17 cellular contexts compared by ENCODE assay signal in genomic region chr10:122657255-122657654, GRCh38. TPM values are rescaled to one million over a fixed set of nuclear protein-coding genes. Genes with fewer than 3 reads are reported as not detected.
"Had no signal": no experiment of that assay in that cellular context is flagged by ENCODE, and none has a peak within 500 bp of the region (broad histone marks: within the 10 kb centered on the region; RNA-seq: fewer than 3 reads in every experiment).

No MANE protein-coding gene starts in this region.

- H3K27ac ChIP-seq: hepatocyte, psoas muscle, stomach, uterus had no signal

- H3K4me1 ChIP-seq: breast epithelium, psoas muscle, stomach, uterus had no signal

- H3K36me3 ChIP-seq: breast epithelium, stomach, uterus had no signal

- H3K4me3 ChIP-seq: breast epithelium, hepatocyte, psoas muscle, stomach, uterus had no signal

- DNase-seq: activated CD4-positive, alpha-beta T cell treated with anti-CD3 and anti-CD28 coated beads, Interleukin-2, amount 10 ng/mL, durations not matched to agents 7 days and 5 days; activated CD4-positive, CD25-positive, alpha-beta regulatory T cell; activated CD8-positive, alpha-beta memory T cell treated with anti-CD3 and anti-CD28 coated beads for 24 hours; dermis blood vessel endothelial cell; endodermal cell; erythroblast; kidney glomerular epithelial cell; psoas muscle; stimulated activated CD4-positive, alpha-beta T cell treated with anti-CD3 and anti-CD28 coated beads, Interleukin-4, amount 100 ng/mL, for 4 hours; stomach; uterus had no signal

- H3K4me2 ChIP-seq: hepatocyte had no signal

- ATAC-seq: psoas muscle had no signal

- H3K79me2 ChIP-seq: hepatocyte had no signal

- H2AFZ ChIP-seq: hepatocyte had no signal

- H3K27me3 ChIP-seq: breast epithelium, uterus had no signal

- H3K9me3 ChIP-seq: breast epithelium, psoas muscle, stomach, uterus had no signal

RNA-seq across cellular contexts. Expression of gene C10orf120, which starts 42.4 kb away (rescaled TPM):
- total RNA-seq: activated CD4-positive, alpha-beta T cell treated with anti-CD3 and anti-CD28 coated beads, Interleukin-2, amount 10 ng/mL, durations not matched to agents 7 days and 5 days; activated T-helper 2 cell treated with anti-CD3 and anti-CD28 coated beads, Interferon-gamma antibody, Interleukin-2, Interleukin-4, amounts not matched to agents 10 μg/mL and 5 μg/mL and 100 μg/mL, durations not matched to agents 14 hours and 24 hours and 36 hours; breast epithelium; cerebellum; dermis blood vessel endothelial cell; endodermal cell; hepatocyte; lower leg skin; mesothelial cell of epicardium; psoas muscle; stomach; uterus had no signal
- polyA plus RNA-seq: hepatocyte, psoas muscle, stomach had no signal
